3 cellular contexts compared by ENCODE assay signal in the genomic region with DNA sequence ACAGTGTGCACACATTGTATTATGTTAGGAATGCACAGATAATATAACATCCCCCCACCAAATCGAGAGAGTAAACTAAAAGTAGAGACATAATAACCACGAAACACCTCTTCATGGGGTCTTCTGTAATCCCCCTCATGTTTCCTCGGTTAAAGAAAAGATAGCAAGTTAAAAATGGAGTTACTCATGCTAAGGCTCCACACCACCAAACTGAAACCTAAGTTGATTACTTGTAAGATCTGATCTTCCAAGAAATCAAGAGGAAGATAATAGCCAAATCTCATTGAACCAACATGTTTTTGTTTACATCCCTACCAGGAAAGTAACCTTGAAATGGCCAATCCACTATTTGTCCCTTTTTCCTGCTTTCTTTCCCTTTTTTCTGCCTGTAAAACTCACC.
TF ChIP-seq lines count a peak whose summit lies in the region.

No MANE protein-coding gene starts in this region.

TF ChIP-seq in GM23338, 12 proteins besides CTCF, POLR2A, EP300 and RAD21 (continues in another document):
- TF ChIP-seq, protein P1, sequence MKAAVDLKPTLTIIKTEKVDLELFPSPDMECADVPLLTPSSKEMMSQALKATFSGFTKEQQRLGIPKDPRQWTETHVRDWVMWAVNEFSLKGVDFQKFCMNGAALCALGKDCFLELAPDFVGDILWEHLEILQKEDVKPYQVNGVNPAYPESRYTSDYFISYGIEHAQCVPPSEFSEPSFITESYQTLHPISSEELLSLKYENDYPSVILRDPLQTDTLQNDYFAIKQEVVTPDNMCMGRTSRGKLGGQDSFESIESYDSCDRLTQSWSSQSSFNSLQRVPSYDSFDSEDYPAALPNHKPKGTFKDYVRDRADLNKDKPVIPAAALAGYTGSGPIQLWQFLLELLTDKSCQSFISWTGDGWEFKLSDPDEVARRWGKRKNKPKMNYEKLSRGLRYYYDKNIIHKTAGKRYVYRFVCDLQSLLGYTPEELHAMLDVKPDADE (IDR thresholded peaks at IDR 0.05), result no peak
- no peak for TF ChIP-seq CREB1 (CRISPR knock-in tag; IDR thresholded peaks at IDR 0.05; ENCODE audit: low read depth)
- TF ChIP-seq, protein P2, sequence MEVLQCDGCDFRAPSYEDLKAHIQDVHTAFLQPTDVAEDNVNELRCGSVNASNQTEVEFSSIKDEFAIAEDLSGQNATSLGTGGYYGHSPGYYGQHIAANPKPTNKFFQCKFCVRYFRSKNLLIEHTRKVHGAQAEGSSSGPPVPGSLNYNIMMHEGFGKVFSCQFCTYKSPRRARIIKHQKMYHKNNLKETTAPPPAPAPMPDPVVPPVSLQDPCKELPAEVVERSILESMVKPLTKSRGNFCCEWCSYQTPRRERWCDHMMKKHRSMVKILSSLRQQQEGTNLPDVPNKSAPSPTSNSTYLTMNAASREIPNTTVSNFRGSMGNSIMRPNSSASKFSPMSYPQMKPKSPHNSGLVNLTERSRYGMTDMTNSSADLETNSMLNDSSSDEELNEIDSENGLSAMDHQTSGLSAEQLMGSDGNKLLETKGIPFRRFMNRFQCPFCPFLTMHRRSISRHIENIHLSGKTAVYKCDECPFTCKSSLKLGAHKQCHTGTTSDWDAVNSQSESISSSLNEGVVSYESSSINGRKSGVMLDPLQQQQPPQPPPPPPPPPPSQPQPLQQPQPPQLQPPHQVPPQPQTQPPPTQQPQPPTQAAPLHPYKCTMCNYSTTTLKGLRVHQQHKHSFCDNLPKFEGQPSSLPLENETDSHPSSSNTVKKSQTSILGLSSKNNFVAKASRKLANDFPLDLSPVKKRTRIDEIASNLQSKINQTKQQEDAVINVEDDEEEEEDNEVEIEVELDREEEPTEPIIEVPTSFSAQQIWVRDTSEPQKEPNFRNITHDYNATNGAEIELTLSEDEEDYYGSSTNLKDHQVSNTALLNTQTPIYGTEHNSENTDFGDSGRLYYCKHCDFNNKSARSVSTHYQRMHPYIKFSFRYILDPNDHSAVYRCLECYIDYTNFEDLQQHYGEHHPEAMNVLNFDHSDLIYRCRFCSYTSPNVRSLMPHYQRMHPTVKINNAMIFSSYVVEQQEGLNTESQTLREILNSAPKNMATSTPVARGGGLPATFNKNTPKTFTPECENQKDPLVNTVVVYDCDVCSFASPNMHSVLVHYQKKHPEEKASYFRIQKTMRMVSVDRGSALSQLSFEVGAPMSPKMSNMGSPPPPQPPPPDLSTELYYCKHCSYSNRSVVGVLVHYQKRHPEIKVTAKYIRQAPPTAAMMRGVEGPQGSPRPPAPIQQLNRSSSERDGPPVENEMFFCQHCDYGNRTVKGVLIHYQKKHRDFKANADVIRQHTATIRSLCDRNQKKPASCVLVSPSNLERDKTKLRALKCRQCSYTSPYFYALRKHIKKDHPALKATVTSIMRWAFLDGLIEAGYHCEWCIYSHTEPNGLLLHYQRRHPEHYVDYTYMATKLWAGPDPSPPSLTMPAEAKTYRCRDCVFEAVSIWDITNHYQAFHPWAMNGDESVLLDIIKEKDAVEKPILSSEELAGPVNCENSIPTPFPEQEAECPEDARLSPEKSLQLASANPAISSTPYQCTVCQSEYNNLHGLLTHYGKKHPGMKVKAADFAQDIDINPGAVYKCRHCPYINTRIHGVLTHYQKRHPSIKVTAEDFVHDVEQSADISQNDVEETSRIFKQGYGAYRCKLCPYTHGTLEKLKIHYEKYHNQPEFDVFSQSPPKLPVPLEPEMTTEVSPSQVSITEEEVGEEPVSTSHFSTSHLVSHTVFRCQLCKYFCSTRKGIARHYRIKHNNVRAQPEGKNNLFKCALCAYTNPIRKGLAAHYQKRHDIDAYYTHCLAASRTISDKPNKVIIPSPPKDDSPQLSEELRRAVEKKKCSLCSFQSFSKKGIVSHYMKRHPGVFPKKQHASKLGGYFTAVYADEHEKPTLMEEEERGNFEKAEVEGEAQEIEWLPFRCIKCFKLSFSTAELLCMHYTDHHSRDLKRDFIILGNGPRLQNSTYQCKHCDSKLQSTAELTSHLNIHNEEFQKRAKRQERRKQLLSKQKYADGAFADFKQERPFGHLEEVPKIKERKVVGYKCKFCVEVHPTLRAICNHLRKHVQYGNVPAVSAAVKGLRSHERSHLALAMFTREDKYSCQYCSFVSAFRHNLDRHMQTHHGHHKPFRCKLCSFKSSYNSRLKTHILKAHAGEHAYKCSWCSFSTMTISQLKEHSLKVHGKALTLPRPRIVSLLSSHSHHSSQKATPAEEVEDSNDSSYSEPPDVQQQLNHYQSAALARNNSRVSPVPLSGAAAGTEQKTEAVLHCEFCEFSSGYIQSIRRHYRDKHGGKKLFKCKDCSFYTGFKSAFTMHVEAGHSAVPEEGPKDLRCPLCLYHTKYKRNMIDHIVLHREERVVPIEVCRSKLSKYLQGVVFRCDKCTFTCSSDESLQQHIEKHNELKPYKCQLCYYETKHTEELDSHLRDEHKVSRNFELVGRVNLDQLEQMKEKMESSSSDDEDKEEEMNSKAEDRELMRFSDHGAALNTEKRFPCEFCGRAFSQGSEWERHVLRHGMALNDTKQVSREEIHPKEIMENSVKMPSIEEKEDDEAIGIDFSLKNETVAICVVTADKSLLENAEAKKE (CRISPR knock-in tag; IDR thresholded peaks at IDR 0.05), result no peak

TF ChIP-seq in GM12878, 131 proteins besides CTCF, POLR2A, EP300 and RAD21:
- TF ChIP-seq, protein P3, sequence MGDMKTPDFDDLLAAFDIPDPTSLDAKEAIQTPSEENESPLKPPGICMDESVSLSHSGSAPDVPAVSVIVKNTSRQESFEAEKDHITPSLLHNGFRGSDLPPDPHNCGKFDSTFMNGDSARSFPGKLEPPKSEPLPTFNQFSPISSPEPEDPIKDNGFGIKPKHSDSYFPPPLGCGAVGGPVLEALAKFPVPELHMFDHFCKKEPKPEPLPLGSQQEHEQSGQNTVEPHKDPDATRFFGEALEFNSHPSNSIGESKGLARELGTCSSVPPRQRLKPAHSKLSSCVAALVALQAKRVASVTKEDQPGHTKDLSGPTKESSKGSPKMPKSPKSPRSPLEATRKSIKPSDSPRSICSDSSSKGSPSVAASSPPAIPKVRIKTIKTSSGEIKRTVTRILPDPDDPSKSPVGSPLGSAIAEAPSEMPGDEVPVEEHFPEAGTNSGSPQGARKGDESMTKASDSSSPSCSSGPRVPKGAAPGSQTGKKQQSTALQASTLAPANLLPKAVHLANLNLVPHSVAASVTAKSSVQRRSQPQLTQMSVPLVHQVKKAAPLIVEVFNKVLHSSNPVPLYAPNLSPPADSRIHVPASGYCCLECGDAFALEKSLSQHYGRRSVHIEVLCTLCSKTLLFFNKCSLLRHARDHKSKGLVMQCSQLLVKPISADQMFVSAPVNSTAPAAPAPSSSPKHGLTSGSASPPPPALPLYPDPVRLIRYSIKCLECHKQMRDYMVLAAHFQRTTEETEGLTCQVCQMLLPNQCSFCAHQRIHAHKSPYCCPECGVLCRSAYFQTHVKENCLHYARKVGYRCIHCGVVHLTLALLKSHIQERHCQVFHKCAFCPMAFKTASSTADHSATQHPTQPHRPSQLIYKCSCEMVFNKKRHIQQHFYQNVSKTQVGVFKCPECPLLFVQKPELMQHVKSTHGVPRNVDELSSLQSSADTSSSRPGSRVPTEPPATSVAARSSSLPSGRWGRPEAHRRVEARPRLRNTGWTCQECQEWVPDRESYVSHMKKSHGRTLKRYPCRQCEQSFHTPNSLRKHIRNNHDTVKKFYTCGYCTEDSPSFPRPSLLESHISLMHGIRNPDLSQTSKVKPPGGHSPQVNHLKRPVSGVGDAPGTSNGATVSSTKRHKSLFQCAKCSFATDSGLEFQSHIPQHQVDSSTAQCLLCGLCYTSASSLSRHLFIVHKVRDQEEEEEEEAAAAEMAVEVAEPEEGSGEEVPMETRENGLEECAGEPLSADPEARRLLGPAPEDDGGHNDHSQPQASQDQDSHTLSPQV (IDR thresholded peaks at IDR 0.05), result peak; percentile 64; the same call in 1 of the 2 replicates
- TF ChIP-seq, protein P4, sequence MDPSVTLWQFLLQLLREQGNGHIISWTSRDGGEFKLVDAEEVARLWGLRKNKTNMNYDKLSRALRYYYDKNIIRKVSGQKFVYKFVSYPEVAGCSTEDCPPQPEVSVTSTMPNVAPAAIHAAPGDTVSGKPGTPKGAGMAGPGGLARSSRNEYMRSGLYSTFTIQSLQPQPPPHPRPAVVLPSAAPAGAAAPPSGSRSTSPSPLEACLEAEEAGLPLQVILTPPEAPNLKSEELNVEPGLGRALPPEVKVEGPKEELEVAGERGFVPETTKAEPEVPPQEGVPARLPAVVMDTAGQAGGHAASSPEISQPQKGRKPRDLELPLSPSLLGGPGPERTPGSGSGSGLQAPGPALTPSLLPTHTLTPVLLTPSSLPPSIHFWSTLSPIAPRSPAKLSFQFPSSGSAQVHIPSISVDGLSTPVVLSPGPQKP (IDR thresholded peaks at IDR 0.05; ENCODE audit: low read depth, low read length), result no peak
TF ChIP-seq in GM12878: peak in this region for 1.

TF ChIP-seq in H1, 55 proteins besides CTCF, POLR2A, EP300 and RAD21:
- TF ChIP-seq GTF2F1 (IDR thresholded peaks at IDR 0.05; ENCODE audit: borderline replicate concordance, low read depth, low read length), result no peak
- TF ChIP-seq HDAC6 (IDR thresholded peaks at IDR 0.05; ENCODE audit: low read depth, low read length), result no peak
- no peak for TF ChIP-seq TAF1 (IDR thresholded peaks at IDR 0.05; ENCODE audit: low read depth, low read length)
- TF ChIP-seq, protein P5, sequence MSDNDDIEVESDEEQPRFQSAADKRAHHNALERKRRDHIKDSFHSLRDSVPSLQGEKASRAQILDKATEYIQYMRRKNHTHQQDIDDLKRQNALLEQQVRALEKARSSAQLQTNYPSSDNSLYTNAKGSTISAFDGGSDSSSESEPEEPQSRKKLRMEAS (IDR thresholded peaks at IDR 0.05), result no peak
- TF ChIP-seq ZNF274 (IDR thresholded peaks at IDR 0.05; ENCODE audit: borderline replicate concordance, extremely low read depth, low read length), result no peak
- no peak for TF ChIP-seq TBP (IDR thresholded peaks at IDR 0.05; ENCODE audit: low read depth, low read length)
- TF ChIP-seq, protein P6, sequence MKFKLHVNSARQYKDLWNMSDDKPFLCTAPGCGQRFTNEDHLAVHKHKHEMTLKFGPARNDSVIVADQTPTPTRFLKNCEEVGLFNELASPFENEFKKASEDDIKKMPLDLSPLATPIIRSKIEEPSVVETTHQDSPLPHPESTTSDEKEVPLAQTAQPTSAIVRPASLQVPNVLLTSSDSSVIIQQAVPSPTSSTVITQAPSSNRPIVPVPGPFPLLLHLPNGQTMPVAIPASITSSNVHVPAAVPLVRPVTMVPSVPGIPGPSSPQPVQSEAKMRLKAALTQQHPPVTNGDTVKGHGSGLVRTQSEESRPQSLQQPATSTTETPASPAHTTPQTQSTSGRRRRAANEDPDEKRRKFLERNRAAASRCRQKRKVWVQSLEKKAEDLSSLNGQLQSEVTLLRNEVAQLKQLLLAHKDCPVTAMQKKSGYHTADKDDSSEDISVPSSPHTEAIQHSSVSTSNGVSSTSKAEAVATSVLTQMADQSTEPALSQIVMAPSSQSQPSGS (IDR thresholded peaks at IDR 0.05; ENCODE audit: low read length), result no peak
- TF ChIP-seq CTBP2 (IDR thresholded peaks at IDR 0.05; ENCODE audit: borderline replicate concordance, insufficient read depth, insufficient read length, low read length), result no peak
- TF ChIP-seq RNF2 (IDR thresholded peaks at IDR 0.05; ENCODE audit: borderline replicate concordance, low read depth, low read length, missing control alignments, poor library complexity, severe bottlenecking), result no peak
- no peak for TF ChIP-seq SIRT6 (IDR thresholded peaks at IDR 0.05; ENCODE audit: low read length)
- TF ChIP-seq, protein P7, sequence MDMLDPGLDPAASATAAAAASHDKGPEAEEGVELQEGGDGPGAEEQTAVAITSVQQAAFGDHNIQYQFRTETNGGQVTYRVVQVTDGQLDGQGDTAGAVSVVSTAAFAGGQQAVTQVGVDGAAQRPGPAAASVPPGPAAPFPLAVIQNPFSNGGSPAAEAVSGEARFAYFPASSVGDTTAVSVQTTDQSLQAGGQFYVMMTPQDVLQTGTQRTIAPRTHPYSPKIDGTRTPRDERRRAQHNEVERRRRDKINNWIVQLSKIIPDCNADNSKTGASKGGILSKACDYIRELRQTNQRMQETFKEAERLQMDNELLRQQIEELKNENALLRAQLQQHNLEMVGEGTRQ (IDR thresholded peaks at IDR 0.05; ENCODE audit: low read length), result no peak
- no peak for TF ChIP-seq SAP30 (IDR thresholded peaks at IDR 0.05; ENCODE audit: insufficient read depth, insufficient replicate concordance, low read length)
- TF ChIP-seq BRCA1 (IDR thresholded peaks at IDR 0.05; ENCODE audit: low read depth, low read length), result no peak
- TF ChIP-seq ASH2L (IDR thresholded peaks at IDR 0.05; ENCODE audit: low read length), result no peak
- TF ChIP-seq TCF12 (IDR thresholded peaks at IDR 0.05; ENCODE audit: low read depth, low read length), result no peak
- no peak for TF ChIP-seq NANOG (IDR thresholded peaks at IDR 0.05; ENCODE audit: insufficient read depth, low read depth, low read length, poor library complexity, severe bottlenecking)
- TF ChIP-seq TAF7 (optimal IDR thresholded peaks at IDR 0.05; ENCODE audit: borderline replicate concordance, low read depth, low read length), result no peak
